ENCODE assay signal across 1 cellular context in genomic region chr13:108176685-108177274, GRCh38.
TF ChIP-seq lines count a peak whose summit lies in the region.

No MANE protein-coding gene starts in this region.

TF ChIP-seq in HEK293T, 16 proteins besides CTCF, POLR2A, EP300 and RAD21 (continued from another document):
- TF ChIP-seq LEF1 (IDR thresholded peaks at IDR 0.05; ENCODE audit: borderline replicate concordance) (no peak), FOXA1 (IDR thresholded peaks at IDR 0.05) (no peak), ZNF384 (IDR thresholded peaks at IDR 0.05) (no peak), BHLHE40 (IDR thresholded peaks at IDR 0.05; ENCODE audit: borderline replicate concordance) (no peak), L3MBTL2 (conservative IDR thresholded peaks at IDR 0.05) (no peak), CTBP1 (IDR thresholded peaks at IDR 0.05; ENCODE audit: borderline replicate concordance) (no peak)
TF ChIP-seq in HEK293T: peak in this region for 0.
